Comparison of ENCODE assay signal across 8 cellular contexts in the genomic region with DNA sequence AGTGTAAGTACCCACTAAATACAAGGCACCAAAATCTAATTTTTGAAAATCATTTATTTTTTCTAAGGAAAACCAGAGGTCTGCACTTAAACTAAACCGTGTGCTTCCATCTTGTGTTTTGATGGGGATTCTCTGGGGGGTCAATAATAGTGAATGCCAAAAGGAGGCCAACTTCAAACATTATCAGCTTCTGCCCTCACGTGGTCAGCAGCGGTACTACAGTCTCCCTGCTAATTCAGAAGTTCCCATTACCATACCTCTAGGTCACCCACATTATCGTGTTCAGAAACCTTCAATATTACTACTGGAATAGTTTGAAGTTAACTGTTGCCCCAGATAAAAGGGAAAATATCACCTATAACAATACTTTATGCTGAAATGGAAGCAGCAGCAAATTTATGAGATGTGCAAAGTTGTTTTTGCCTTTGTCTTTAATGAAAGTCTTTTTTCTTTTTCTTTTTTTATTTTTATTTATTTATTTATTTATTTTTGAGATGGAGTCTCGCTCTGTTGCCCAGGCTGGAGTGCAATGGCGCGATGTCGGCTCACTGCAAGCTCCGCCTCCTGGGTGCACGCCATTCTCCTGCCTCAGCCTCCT. TPM values are rescaled to one million over a fixed set of nuclear protein-coding genes. Genes with fewer than 3 reads are reported as not detected.
A peak's percentile ranks its signal among the peaks of the same experiment; 100 is the strongest.
DNase-seq lines count a peak whose midpoint lies in the region; ATAC-seq and TF ChIP-seq lines count a peak whose summit lies in the region.

No MANE protein-coding gene starts in this region.

- H3K27me3 ChIP-seq in transverse colon: no peaks in the 10 kb centered on the region

- intact Hi-C loops in transverse colon (cut with DNase I; ENCODE audit: low total_unique reads): no loop called here

- peaks cover 24% of the 10 kb centered on the region for H3K36me3 Mint-ChIP-seq in neural crest cell (ENCODE audit: low read depth)

- no peak for TF ChIP-seq POLR2A in erythroblast (IDR thresholded peaks at IDR 0.05; ENCODE audit: low read length)
- TF ChIP-seq POLR2A in transverse colon (IDR thresholded peaks at IDR 0.05): no peak

- no peaks in the 10 kb centered on the region for H3K36me3 ChIP-seq in transverse colon

- peak; percentile 83 for ATAC-seq in GM21529 (IDR thresholded peaks at IDR 0.05; ENCODE audit: unreplicated experiment)
- no peak for ATAC-seq in HG03095 (IDR thresholded peaks at IDR 0.05; ENCODE audit: unreplicated experiment)

- H3K4me3 Mint-ChIP-seq in neural crest cell: no peak overlapping the region

- DNase-seq in COLO668 (lab: John Stamatoyannopoulos, UW; ENCODE audit: unreplicated experiment) (peak; percentile 41), NCI-H69 (lab: John Stamatoyannopoulos, UW) (peak; percentile 43), erythroblast (lab: John Stamatoyannopoulos, UW) (peak; percentile 60 to 75), neural crest cell (ENCODE audit: low read depth, low spot score) (peak; percentile 80), transverse colon (peak; percentile 65)
- DNase-seq in activated CD8-positive, alpha-beta memory T cell treated with anti-CD3 and anti-CD28 coated beads, Interleukin-2, amount 50 U/mL, for 4 hours: peak; percentile 74

- TF ChIP-seq CTCF in neural crest cell (conservative IDR thresholded peaks at IDR 0.05): peak; percentile 95
- TF ChIP-seq CTCF in transverse colon (IDR thresholded peaks at IDR 0.05): peak; percentile 66 to 90 (median 72)

- TF ChIP-seq EP300 in transverse colon (IDR thresholded peaks at IDR 0.05; ENCODE audit: low read depth): no peak

- no peak overlapping the region for H3K4me3 ChIP-seq in transverse colon

- peaks cover 3% of the 10 kb centered on the region for H3K4me1 Mint-ChIP-seq in neural crest cell

- H3K27ac Mint-ChIP-seq in neural crest cell (ENCODE audit: unreplicated experiment): no peak overlapping the region

- H3K4me1 ChIP-seq in transverse colon: no peaks in the 10 kb centered on the region

- H3K9me3 Mint-ChIP-seq in neural crest cell: no peaks in the 10 kb centered on the region

- 20 to 47% methylated on average over 5 to 10 of the region's 10 CpGs for WGBS in transverse colon (ENCODE audit: low coverage in 1 of 2), 2 donors

- in situ Hi-C loops in transverse colon (cut with MboI; ENCODE audit: low pct_ligation_motif_present in 1 of 4, low pct_unique_long_range_greater_than_20kb in 1 of 4, low sequenced_read_pairs in 3 of 4): loop anchor here in 3 of 4 donors (25.0 kb wide), 2 partner anchors 258 to 1008 kb away; no protein-coding TSS in a partner anchor

- no peaks in the 10 kb centered on the region for H3K27me3 Mint-ChIP-seq in neural crest cell (ENCODE audit: low read depth)

- no peak overlapping the region for H3K27ac ChIP-seq in transverse colon

- H3K9me3 ChIP-seq in transverse colon: no peaks in the 10 kb centered on the region

RNA-seq across cellular contexts. Expression of a gene that starts 17.3 kb away (rescaled TPM):
- total RNA-seq in neural crest cell (66.5 and 67.5 TPM in 2 replicates), transverse colon (10 to 100 TPM in 3 of 4 donors, 1 to 10 TPM in 1; 5.2 to 24.5 (median 15.1) TPM)

RNA-seq across cellular contexts. Expression of a gene that starts 24.2 kb away (rescaled TPM):
- 38.0 and 41.1 TPM in 2 replicates for total RNA-seq in neural crest cell
- 10 to 100 TPM; 25.3 to 34.1 (median 31.9) TPM for total RNA-seq in transverse colon

RNA-seq across cellular contexts. Expression of a gene that starts 45.2 kb away (rescaled TPM):
- total RNA-seq in neural crest cell (not detected in 2 replicates), transverse colon (not detected)
